In the genomic region with DNA sequence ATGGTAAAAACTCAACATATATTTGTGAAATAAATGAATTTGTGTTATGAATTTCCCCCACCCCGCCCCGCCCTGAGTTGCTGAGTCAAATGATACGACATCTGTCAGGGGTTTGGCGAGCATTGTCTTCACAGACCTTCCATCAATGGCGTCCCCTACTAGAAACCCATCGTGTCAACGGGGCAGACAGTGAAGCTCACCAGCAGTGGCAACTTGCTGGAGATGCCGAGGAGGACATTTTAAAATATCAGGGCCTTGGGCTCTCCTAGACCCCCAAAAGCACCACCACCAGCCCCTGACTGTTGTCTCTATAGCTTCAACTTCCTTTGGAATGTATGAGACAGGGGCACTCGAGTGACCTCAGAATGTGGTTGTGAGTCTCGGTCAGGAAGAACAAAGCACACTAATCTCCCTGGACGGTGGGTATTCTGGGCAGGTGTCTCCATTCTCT, we compare ENCODE assay signal across 8 cellular contexts. TPM values are rescaled to one million over a fixed set of nuclear protein-coding genes. Genes with fewer than 3 reads are reported as not detected.
DNase-seq lines count a peak whose midpoint lies in the region; ATAC-seq and TF ChIP-seq lines count a peak whose summit lies in the region.

No MANE protein-coding gene starts in this region.

- no peak for TF ChIP-seq CTCF in ascending aorta (IDR thresholded peaks at IDR 0.05)

- peak overlapping the region; percentile 93 to 94 for H3K4me3 ChIP-seq in ascending aorta

- H3K36me3 Mint-ChIP-seq in stimulated activated naive B cell treated with anti-CD40 and anti-IgM and Interleukin-4, amounts not matched to agents 10 μg/mL and 1 μg/mL and 100 μg/mL, for 72 hours: peaks cover 20 to 26% of the 10 kb centered on the region in 2 donors

- H3K36me3 ChIP-seq in ES-I3 (ENCODE audit: insufficient read depth, low read length): peaks cover 8% of the 10 kb centered on the region
- H3K36me3 ChIP-seq in ascending aorta: peaks cover 23 to 26% of the 10 kb centered on the region in 2 donors

- H3K27ac Mint-ChIP-seq in stimulated activated naive B cell treated with anti-CD40 and anti-IgM and Interleukin-4, amounts not matched to agents 10 μg/mL and 1 μg/mL and 100 μg/mL, for 72 hours: peak overlapping the region; percentile 99

- H3K27ac ChIP-seq in ascending aorta: peak overlapping the region; percentile 78 to 97

- intact Hi-C loops in ascending aorta (cut with DNase I): loop anchor here (1.0 kb wide), 3 partner anchors 19 to 75 kb away; a partner anchor contains a TSS

- peaks cover 16% of the 10 kb centered on the region; the same call in 1 of the 2 replicates for H3K4me1 ChIP-seq in ES-I3 (ENCODE audit: insufficient read depth, low read length)
- H3K4me1 ChIP-seq in ascending aorta: peaks cover 4 to 14% of the 10 kb centered on the region in 2 donors

- H3K9me3 ChIP-seq in ES-I3 (ENCODE audit: control insufficient read depth, insufficient read depth, low read length): no peaks in the 10 kb centered on the region
- H3K9me3 ChIP-seq in ascending aorta: no peaks in the 10 kb centered on the region

- H3K9ac ChIP-seq in ES-I3 (ENCODE audit: low read depth, low read length): peak overlapping the region; percentile 90

- peak overlapping the region; percentile 94 to 97 for H3K4me3 Mint-ChIP-seq in stimulated activated naive B cell treated with anti-CD40 and anti-IgM and Interleukin-4, amounts not matched to agents 10 μg/mL and 1 μg/mL and 100 μg/mL, for 72 hours

- H3K27me3 ChIP-seq in ascending aorta: no peaks in the 10 kb centered on the region

- H3K27me3 Mint-ChIP-seq in stimulated activated naive B cell treated with anti-CD40 and anti-IgM and Interleukin-4, amounts not matched to agents 10 μg/mL and 1 μg/mL and 100 μg/mL, for 72 hours: no peaks in the 10 kb centered on the region

- H3K4me1 Mint-ChIP-seq in stimulated activated naive B cell treated with anti-CD40 and anti-IgM and Interleukin-4, amounts not matched to agents 10 μg/mL and 1 μg/mL and 100 μg/mL, for 72 hours: peaks cover 25 to 49% of the 10 kb centered on the region in 2 donors

- no peaks in the 10 kb centered on the region for H3K9me3 Mint-ChIP-seq in stimulated activated naive B cell treated with anti-CD40 and anti-IgM and Interleukin-4, amounts not matched to agents 10 μg/mL and 1 μg/mL and 100 μg/mL, for 72 hours

- DNase-seq in NCI-H2171 (lab: John Stamatoyannopoulos, UW) (peak; percentile 49), ascending aorta (ENCODE audit: low spot score in 2 of 2) (no peak), kidney tubule cell (ENCODE audit: low spot score) (peak; percentile 44), H4 (ENCODE audit: low spot score) (no peak)
- no peak for DNase-seq in stimulated activated naive B cell treated with anti-CD40 and anti-IgM and Interleukin-4, amounts not matched to agents 10 μg/mL and 1 μg/mL and 100 μg/mL, for 72 hours

- peak; percentile 19 to 33 for ATAC-seq in stimulated activated naive B cell treated with anti-CD40 and anti-IgM and Interleukin-4, amounts not matched to agents 10 μg/mL and 1 μg/mL and 100 μg/mL, for 72 hours (replicated peaks)
- ATAC-seq in HG03520 (IDR thresholded peaks at IDR 0.05; ENCODE audit: unreplicated experiment) (no peak), HG02973 (IDR thresholded peaks at IDR 0.05; ENCODE audit: unreplicated experiment) (no peak)

RNA-seq across cellular contexts. Expression of a gene that starts 0.8 kb away (rescaled TPM):
- 41.8 TPM for total RNA-seq in ascending aorta
- total RNA-seq in H4 (2014; rRNA removed; shearing (Covaris generic)): 25.1 and 31.1 TPM in 2 replicates

RNA-seq across cellular contexts. Expression of a gene that starts 14.2 kb away (rescaled TPM):
- total RNA-seq in ascending aorta: 92.5 TPM
- total RNA-seq in H4 (2014; rRNA removed; shearing (Covaris generic)): 43.1 and 62.4 TPM in 2 replicates

RNA-seq across cellular contexts. Expression of a gene that starts 18.8 kb away (rescaled TPM):
- total RNA-seq in ascending aorta: 102 TPM
- 77.5 and 85.5 TPM in 2 replicates for total RNA-seq in H4 (2014; rRNA removed; shearing (Covaris generic))

RNA-seq across cellular contexts. Expression of a gene that starts 25.8 kb away (rescaled TPM):
- total RNA-seq in ascending aorta: 40.3 TPM
- 22.3 and 26.3 TPM in 2 replicates for total RNA-seq in H4 (2014; rRNA removed; shearing (Covaris generic))

RNA-seq across cellular contexts. Expression of a gene that starts 26.6 kb away (rescaled TPM):
- total RNA-seq in ascending aorta: not detected
- not detected in 2 replicates for total RNA-seq in H4 (2014; rRNA removed; shearing (Covaris generic))

Comparison
In these comparisons a context has a peak if more than half of its experiments do, and no peak if none do; other contexts are left out.
1. DNase-seq: peak in NCI-H2171 (single experiment) and kidney tubule cell (single experiment); none in ascending aorta (0 of 2), stimulated activated naive B cell treated with anti-CD40 and anti-IgM and Interleukin-4, amounts not matched to agents 10 μg/mL and 1 μg/mL and 100 μg/mL, for 72 hours (single experiment) and H4 (single experiment).
2. ATAC-seq: peak in stimulated activated naive B cell treated with anti-CD40 and anti-IgM and Interleukin-4, amounts not matched to agents 10 μg/mL and 1 μg/mL and 100 μg/mL, for 72 hours (2 of 2); none in HG03520 (single experiment) and HG02973 (single experiment).